14 cellular contexts compared by ENCODE assay signal in genomic region chr1:225990705-225991464, GRCh38. TPM values are rescaled to one million over a fixed set of nuclear protein-coding genes. Genes with fewer than 3 reads are reported as not detected.
A peak's percentile ranks its signal among the peaks of the same experiment; 100 is the strongest.
DNase-seq lines count a peak whose midpoint lies in the region; ATAC-seq lines count a peak whose summit lies in the region.
"Had no signal": no experiment of that assay in that cellular context is flagged by ENCODE, and none has a peak within 500 bp of the region (broad histone marks: within the 10 kb centered on the region; RNA-seq: fewer than 3 reads in every experiment).

No MANE protein-coding gene starts in this region.

- H3K27me3 Mint-ChIP-seq in T-helper 2 cell treated with Interferon-gamma antibody and Interleukin-4, amounts not matched to agents 5 μg/mL and 100 μg/mL, for 36 hours (ENCODE audit: low read depth) = no peaks in the 10 kb centered on the region
- no peaks in the 10 kb centered on the region for H3K27me3 Mint-ChIP-seq in memory B cell

- no peak for DNase-seq in T-helper 2 cell treated with Interferon-gamma antibody and Interleukin-4, amounts not matched to agents 5 μg/mL and 100 μg/mL, for 36 hours (ENCODE audit: low spot score)
- DNase-seq in memory B cell (ENCODE audit: low spot score in 2 of 2) = no peak
- DNase-seq in GDM1 (lab: John Stamatoyannopoulos, UW) = no peak
- no peak for DNase-seq in NCI-H2227 treated with DMSO at 0.1 percent for 48 hours (lab: John Stamatoyannopoulos, UW)
- DNase-seq in mesenteric fat pad (ENCODE audit: low spot score) = no peak
- DNase-seq: H9, islet precursor cell, Karpas-422, NCI-H2029, right cardiac atrium had no signal

- H3K4me1 Mint-ChIP-seq in T-helper 2 cell treated with Interferon-gamma antibody and Interleukin-4, amounts not matched to agents 5 μg/mL and 100 μg/mL, for 36 hours (ENCODE audit: low read depth) = peaks cover 31% of the 10 kb centered on the region
- peaks cover 14% of the 10 kb centered on the region for H3K4me1 Mint-ChIP-seq in memory B cell
- H3K4me1 Mint-ChIP-seq: H9 had no signal

- peak; percentile 58 for ATAC-seq in GM18511 (IDR thresholded peaks at IDR 0.05; ENCODE audit: unreplicated experiment)
- peak; percentile 69 for ATAC-seq in HG02678 (IDR thresholded peaks at IDR 0.05; ENCODE audit: unreplicated experiment)
- peak; percentile 76 for ATAC-seq in memory B cell (ENCODE audit: low read depth)
- no peak for ATAC-seq in HG03045 (IDR thresholded peaks at IDR 0.05; ENCODE audit: unreplicated experiment)
- ATAC-seq: gastroesophageal sphincter, right cardiac atrium had no signal

- H3K36me3 Mint-ChIP-seq in T-helper 2 cell treated with Interferon-gamma antibody and Interleukin-4, amounts not matched to agents 5 μg/mL and 100 μg/mL, for 36 hours (ENCODE audit: low read depth) = peaks cover 50% of the 10 kb centered on the region
- peaks cover 29% of the 10 kb centered on the region for H3K36me3 Mint-ChIP-seq in memory B cell

- H3K9me3 Mint-ChIP-seq in T-helper 2 cell treated with Interferon-gamma antibody and Interleukin-4, amounts not matched to agents 5 μg/mL and 100 μg/mL, for 36 hours = no peaks in the 10 kb centered on the region
- no peaks in the 10 kb centered on the region for H3K9me3 Mint-ChIP-seq in memory B cell
- H3K9me3 Mint-ChIP-seq: H9 had no signal

- peak overlapping the region; percentile 14 for H3K4me3 Mint-ChIP-seq in T-helper 2 cell treated with Interferon-gamma antibody and Interleukin-4, amounts not matched to agents 5 μg/mL and 100 μg/mL, for 36 hours
- peak overlapping the region; percentile 32 for H3K4me3 Mint-ChIP-seq in memory B cell
- H3K4me3 Mint-ChIP-seq: H9 had no signal

- peak overlapping the region; percentile 72 for H3K27ac Mint-ChIP-seq in T-helper 2 cell treated with Interferon-gamma antibody and Interleukin-4, amounts not matched to agents 5 μg/mL and 100 μg/mL, for 36 hours
- H3K27ac Mint-ChIP-seq in memory B cell = peak overlapping the region; percentile 73
- H3K27ac Mint-ChIP-seq: H9 had no signal

RNA-seq across cellular contexts. Expression of gene SDE2, which starts 8.3 kb away (rescaled TPM):
- total RNA-seq in mesenteric fat pad = 20.1 TPM

RNA-seq across cellular contexts. Expression of gene LEFTY2, which starts 49.9 kb away (rescaled TPM):
- 2.2 TPM for total RNA-seq in mesenteric fat pad
